In the genomic region with DNA sequence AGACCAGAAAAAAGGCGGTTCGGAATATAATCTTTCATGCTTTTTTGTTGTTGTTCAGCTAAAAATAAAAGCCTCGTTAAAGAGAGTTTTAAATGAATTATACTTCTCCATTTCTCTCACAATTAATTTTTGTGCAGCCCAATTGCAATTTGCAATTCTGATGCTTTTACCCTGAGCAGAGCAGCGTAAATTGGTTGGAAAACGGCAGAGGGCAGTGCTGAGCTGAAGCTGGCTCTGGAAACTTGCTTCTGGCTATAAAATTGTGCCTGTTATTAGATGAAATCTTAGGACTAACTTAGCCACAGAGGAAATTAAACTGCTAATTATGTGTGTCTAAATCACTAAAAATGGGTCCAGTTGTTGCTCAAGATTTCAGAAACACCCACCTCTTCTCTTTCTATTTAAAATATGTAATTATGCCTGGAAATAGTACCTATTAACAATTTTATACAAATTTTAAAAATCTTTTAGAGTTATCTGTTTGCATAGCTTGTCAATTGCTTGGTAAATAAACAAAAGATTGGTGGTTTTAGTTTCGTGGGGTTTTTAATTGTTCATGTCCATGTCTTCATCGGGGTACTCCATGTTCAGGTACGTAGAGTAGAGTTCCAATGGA, we compare ENCODE assay signal across 8 cellular contexts.
DNase-seq lines count a peak whose midpoint lies in the region; ATAC-seq and TF ChIP-seq lines count a peak whose summit lies in the region.

No MANE protein-coding gene starts in this region.

- CTCF ChIA-PET in activated naive CD4-positive, alpha-beta T cell treated with anti-CD3 and anti-CD28 coated beads, Interleukin-2, amount 10 ng/mL, durations not matched to agents 7 days and 5 days (lab: Charles Lee), result interaction anchor here (1.1 kb wide), 1 partner anchor 1043 kb away, joined by 4 read pairs; no protein-coding TSS in a partner anchor

- intact Hi-C loops in psoas muscle (cut with DNase I), result loop anchor here (5.0 to 10.0 kb wide), 2 partner anchors 102 to 105 kb away; no protein-coding TSS in a partner anchor

- H3K27me3 ChIP-seq in psoas muscle (ENCODE audit: insufficient read depth in 3 of 3, low read length in 2 of 3), result no peaks in the 10 kb centered on the region

- no peaks in the 10 kb centered on the region for H3K9me3 ChIP-seq in psoas muscle

- H3K4me3 Mint-ChIP-seq in activated naive CD4-positive, alpha-beta T cell treated with anti-CD3 and anti-CD28 coated beads, Interleukin-2, amount 10 ng/mL, durations not matched to agents 7 days and 5 days, result no peak overlapping the region
- H3K4me3 Mint-ChIP-seq in glutamatergic neuron (ENCODE audit: unreplicated experiment), result no peak overlapping the region

- ATAC-seq in psoas muscle, result peak in 2 of 4 donors; percentile 48 to 76
- ATAC-seq in HG02763 (IDR thresholded peaks at IDR 0.05; ENCODE audit: unreplicated experiment), result no peak
- ATAC-seq in GM18867 (IDR thresholded peaks at IDR 0.05; ENCODE audit: unreplicated experiment), result no peak

- no peak overlapping the region for H3K4me3 ChIP-seq in psoas muscle

- H3K27me3 Mint-ChIP-seq in activated naive CD4-positive, alpha-beta T cell treated with anti-CD3 and anti-CD28 coated beads, Interleukin-2, amount 10 ng/mL, durations not matched to agents 7 days and 5 days, result no peaks in the 10 kb centered on the region
- H3K27me3 Mint-ChIP-seq in glutamatergic neuron (ENCODE audit: unreplicated experiment), result peaks cover 2% of the 10 kb centered on the region

- WGBS in psoas muscle, 3 donors, result 46 to 59% (median 46%) methylated on average over 8 of the region's 8 CpGs

- H3K36me3 Mint-ChIP-seq in activated naive CD4-positive, alpha-beta T cell treated with anti-CD3 and anti-CD28 coated beads, Interleukin-2, amount 10 ng/mL, durations not matched to agents 7 days and 5 days, result no peaks in the 10 kb centered on the region
- H3K36me3 Mint-ChIP-seq in glutamatergic neuron (ENCODE audit: unreplicated experiment), result no peaks in the 10 kb centered on the region

- H3K36me3 ChIP-seq in psoas muscle (ENCODE audit: insufficient read depth in 1 of 2, low read depth in 1 of 2), result no peaks in the 10 kb centered on the region

- peak; percentile 4 for DNase-seq in stimulated activated CD4-positive, alpha-beta T cell treated with anti-CD3 and anti-CD28 coated beads, Interleukin-12 subunit alpha, Interleukin-12 subunit beta, amount 100 ng/mL, for 4 hours
- DNase-seq in stimulated activated CD4-positive, alpha-beta T cell treated with anti-CD3 and anti-CD28 coated beads, Interleukin-4, amount 100 ng/mL, for 24 hours, result no peak
- DNase-seq in NCI-H2107 treated with DMSO at 0.1 percent for 48 hours (lab: John Stamatoyannopoulos, UW; ENCODE audit: unreplicated experiment), result peak; percentile 19
- peak; percentile 49 for DNase-seq in activated naive CD4-positive, alpha-beta T cell treated with anti-CD3 and anti-CD28 coated beads, Interleukin-2, amount 10 ng/mL, durations not matched to agents 7 days and 5 days
- peak; percentile 76 for DNase-seq in glutamatergic neuron
- DNase-seq in psoas muscle, result peak; percentile 43 to 57

- no peak overlapping the region for H3K27ac ChIP-seq in psoas muscle

- H3K9me3 Mint-ChIP-seq in activated naive CD4-positive, alpha-beta T cell treated with anti-CD3 and anti-CD28 coated beads, Interleukin-2, amount 10 ng/mL, durations not matched to agents 7 days and 5 days, result no peaks in the 10 kb centered on the region
- no peaks in the 10 kb centered on the region for H3K9me3 Mint-ChIP-seq in glutamatergic neuron (ENCODE audit: unreplicated experiment)

- TF ChIP-seq CTCF in glutamatergic neuron (IDR thresholded peaks at IDR 0.05; ENCODE audit: partially characterized antibody, unreplicated experiment) (peak; percentile 83), psoas muscle (IDR thresholded peaks at IDR 0.05) (peak; percentile 82)

- H3K4me1 Mint-ChIP-seq in activated naive CD4-positive, alpha-beta T cell treated with anti-CD3 and anti-CD28 coated beads, Interleukin-2, amount 10 ng/mL, durations not matched to agents 7 days and 5 days, result no peaks in the 10 kb centered on the region
- peaks cover 7% of the 10 kb centered on the region for H3K4me1 Mint-ChIP-seq in glutamatergic neuron (ENCODE audit: low read depth, unreplicated experiment)

- no peaks in the 10 kb centered on the region for H3K4me1 ChIP-seq in psoas muscle

- H3K27ac Mint-ChIP-seq in activated naive CD4-positive, alpha-beta T cell treated with anti-CD3 and anti-CD28 coated beads, Interleukin-2, amount 10 ng/mL, durations not matched to agents 7 days and 5 days, result no peak overlapping the region
- H3K27ac Mint-ChIP-seq in glutamatergic neuron (ENCODE audit: unreplicated experiment), result no peak overlapping the region
